ENCODE assay signal across 1 cellular context in the genomic region with DNA sequence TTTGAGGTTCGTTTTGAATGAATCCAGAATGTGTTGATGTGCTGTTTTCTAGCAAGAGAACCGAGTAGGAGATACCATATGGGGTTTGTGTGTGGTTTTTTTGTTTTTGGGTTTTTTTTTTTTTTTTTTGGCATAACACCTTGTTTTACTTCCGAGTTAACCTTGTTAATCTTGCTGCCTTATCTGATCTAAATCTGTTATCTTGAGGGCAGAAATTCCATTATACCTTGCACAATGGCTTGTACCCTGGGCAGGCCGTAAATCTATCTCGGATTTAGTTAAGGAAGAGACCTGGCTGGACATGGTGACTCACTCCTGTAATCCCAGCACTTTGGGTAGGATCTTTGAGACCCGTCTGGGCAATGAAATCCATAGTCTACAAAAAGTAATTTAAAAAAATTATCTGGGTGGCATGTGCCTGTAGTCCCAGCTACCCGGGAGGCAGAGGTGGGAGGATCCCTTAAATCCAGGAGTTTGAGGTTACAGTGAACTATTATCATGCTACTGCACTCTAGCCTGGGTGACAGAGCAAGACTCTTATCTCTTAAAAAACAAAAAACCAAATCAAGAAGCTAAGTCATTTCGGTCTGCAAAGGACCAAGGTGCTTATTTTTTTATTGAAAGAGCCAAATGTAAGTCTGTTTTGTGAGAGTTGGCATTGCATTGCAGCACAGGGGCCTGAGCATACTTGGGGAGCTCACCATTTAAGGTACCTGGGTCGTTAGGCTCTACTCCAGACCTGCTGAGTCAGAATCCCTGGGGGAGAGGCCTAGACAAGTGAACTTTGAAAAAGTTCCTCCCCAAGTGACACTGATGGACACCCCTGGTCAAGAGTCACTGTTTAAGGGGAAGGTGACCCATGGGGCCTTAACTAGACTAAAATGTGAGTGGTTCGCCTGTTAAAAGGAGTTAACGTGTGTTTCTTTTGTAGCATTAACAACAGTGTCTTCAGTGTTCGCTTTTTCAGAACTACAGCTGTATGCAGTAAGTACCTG.
TF ChIP-seq lines count a peak whose summit lies in the region.

No MANE protein-coding gene starts in this region.

TF ChIP-seq in K562, 482 proteins besides CTCF, POLR2A, EP300 and RAD21 (continued from another document and continues in another):
- TF ChIP-seq, protein P1, sequence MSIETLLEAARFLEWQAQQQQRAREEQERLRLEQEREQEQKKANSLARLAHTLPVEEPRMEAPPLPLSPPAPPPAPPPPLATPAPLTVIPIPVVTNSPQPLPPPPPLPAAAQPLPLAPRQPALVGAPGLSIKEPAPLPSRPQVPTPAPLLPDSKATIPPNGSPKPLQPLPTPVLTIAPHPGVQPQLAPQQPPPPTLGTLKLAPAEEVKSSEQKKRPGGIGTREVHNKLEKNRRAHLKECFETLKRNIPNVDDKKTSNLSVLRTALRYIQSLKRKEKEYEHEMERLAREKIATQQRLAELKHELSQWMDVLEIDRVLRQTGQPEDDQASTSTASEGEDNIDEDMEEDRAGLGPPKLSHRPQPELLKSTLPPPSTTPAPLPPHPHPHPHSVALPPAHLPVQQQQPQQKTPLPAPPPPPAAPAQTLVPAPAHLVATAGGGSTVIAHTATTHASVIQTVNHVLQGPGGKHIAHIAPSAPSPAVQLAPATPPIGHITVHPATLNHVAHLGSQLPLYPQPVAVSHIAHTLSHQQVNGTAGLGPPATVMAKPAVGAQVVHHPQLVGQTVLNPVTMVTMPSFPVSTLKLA (conservative IDR thresholded peaks at IDR 0.05): peak in 1 of 2 experiments; percentile 58; a peak in 2 of 4 replicates
- TF ChIP-seq SREBF2 (CRISPR knock-in tag; IDR thresholded peaks at IDR 0.05): no peak
- TF ChIP-seq, protein P2, sequence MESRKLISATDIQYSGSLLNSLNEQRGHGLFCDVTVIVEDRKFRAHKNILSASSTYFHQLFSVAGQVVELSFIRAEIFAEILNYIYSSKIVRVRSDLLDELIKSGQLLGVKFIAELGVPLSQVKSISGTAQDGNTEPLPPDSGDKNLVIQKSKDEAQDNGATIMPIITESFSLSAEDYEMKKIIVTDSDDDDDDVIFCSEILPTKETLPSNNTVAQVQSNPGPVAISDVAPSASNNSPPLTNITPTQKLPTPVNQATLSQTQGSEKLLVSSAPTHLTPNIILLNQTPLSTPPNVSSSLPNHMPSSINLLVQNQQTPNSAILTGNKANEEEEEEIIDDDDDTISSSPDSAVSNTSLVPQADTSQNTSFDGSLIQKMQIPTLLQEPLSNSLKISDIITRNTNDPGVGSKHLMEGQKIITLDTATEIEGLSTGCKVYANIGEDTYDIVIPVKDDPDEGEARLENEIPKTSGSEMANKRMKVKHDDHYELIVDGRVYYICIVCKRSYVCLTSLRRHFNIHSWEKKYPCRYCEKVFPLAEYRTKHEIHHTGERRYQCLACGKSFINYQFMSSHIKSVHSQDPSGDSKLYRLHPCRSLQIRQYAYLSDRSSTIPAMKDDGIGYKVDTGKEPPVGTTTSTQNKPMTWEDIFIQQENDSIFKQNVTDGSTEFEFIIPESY (CRISPR knock-in tag; IDR thresholded peaks at IDR 0.05): no peak
- TF ChIP-seq TEAD2 (tag; IDR thresholded peaks at IDR 0.05): no peak
- TF ChIP-seq RBM34 (IDR thresholded peaks at IDR 0.05; ENCODE audit: borderline replicate concordance, insufficient read depth, low read length): no peak
- TF ChIP-seq ZBED1 (IDR thresholded peaks at IDR 0.05): no peak
- TF ChIP-seq SUPT5H (IDR thresholded peaks at IDR 0.05): no peak
- no peak for TF ChIP-seq NUFIP1 (IDR thresholded peaks at IDR 0.05; ENCODE audit: partially characterized antibody)
- TF ChIP-seq TGIF2 (CRISPR knock-in tag; IDR thresholded peaks at IDR 0.05): no peak
- TF ChIP-seq, protein P3, sequence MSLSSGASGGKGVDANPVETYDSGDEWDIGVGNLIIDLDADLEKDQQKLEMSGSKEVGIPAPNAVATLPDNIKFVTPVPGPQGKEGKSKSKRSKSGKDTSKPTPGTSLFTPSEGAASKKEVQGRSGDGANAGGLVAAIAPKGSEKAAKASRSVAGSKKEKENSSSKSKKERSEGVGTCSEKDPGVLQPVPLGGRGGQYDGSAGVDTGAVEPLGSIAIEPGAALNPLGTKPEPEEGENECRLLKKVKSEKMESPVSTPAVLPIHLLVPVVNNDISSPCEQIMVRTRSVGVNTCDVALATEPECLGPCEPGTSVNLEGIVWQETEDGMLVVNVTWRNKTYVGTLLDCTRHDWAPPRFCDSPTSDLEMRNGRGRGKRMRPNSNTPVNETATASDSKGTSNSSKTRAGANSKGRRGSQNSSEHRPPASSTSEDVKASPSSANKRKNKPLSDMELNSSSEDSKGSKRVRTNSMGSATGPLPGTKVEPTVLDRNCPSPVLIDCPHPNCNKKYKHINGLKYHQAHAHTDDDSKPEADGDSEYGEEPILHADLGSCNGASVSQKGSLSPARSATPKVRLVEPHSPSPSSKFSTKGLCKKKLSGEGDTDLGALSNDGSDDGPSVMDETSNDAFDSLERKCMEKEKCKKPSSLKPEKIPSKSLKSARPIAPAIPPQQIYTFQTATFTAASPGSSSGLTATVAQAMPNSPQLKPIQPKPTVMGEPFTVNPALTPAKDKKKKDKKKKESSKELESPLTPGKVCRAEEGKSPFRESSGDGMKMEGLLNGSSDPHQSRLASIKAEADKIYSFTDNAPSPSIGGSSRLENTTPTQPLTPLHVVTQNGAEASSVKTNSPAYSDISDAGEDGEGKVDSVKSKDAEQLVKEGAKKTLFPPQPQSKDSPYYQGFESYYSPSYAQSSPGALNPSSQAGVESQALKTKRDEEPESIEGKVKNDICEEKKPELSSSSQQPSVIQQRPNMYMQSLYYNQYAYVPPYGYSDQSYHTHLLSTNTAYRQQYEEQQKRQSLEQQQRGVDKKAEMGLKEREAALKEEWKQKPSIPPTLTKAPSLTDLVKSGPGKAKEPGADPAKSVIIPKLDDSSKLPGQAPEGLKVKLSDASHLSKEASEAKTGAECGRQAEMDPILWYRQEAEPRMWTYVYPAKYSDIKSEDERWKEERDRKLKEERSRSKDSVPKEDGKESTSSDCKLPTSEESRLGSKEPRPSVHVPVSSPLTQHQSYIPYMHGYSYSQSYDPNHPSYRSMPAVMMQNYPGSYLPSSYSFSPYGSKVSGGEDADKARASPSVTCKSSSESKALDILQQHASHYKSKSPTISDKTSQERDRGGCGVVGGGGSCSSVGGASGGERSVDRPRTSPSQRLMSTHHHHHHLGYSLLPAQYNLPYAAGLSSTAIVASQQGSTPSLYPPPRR (CRISPR knock-in tag; IDR thresholded peaks at IDR 0.05; ENCODE audit: borderline replicate concordance): no peak
- TF ChIP-seq, protein P4, sequence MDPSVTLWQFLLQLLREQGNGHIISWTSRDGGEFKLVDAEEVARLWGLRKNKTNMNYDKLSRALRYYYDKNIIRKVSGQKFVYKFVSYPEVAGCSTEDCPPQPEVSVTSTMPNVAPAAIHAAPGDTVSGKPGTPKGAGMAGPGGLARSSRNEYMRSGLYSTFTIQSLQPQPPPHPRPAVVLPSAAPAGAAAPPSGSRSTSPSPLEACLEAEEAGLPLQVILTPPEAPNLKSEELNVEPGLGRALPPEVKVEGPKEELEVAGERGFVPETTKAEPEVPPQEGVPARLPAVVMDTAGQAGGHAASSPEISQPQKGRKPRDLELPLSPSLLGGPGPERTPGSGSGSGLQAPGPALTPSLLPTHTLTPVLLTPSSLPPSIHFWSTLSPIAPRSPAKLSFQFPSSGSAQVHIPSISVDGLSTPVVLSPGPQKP (CRISPR knock-in tag; IDR thresholded peaks at IDR 0.05): no peak
- no peak for TF ChIP-seq SIN3A (IDR thresholded peaks at IDR 0.05; ENCODE audit: borderline replicate concordance in 2 of 2, control insufficient read depth in 1 of 2, low read depth in 2 of 2, low read length in 2 of 2)
- TF ChIP-seq, protein P5, sequence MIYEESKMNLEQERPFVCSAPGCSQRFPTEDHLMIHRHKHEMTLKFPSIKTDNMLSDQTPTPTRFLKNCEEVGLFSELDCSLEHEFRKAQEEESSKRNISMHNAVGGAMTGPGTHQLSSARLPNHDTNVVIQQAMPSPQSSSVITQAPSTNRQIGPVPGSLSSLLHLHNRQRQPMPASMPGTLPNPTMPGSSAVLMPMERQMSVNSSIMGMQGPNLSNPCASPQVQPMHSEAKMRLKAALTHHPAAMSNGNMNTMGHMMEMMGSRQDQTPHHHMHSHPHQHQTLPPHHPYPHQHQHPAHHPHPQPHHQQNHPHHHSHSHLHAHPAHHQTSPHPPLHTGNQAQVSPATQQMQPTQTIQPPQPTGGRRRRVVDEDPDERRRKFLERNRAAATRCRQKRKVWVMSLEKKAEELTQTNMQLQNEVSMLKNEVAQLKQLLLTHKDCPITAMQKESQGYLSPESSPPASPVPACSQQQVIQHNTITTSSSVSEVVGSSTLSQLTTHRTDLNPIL (CRISPR knock-in tag; IDR thresholded peaks at IDR 0.05): no peak
- no peak for TF ChIP-seq CREM (IDR thresholded peaks at IDR 0.05; ENCODE audit: low read depth)
- TF ChIP-seq, protein P6, sequence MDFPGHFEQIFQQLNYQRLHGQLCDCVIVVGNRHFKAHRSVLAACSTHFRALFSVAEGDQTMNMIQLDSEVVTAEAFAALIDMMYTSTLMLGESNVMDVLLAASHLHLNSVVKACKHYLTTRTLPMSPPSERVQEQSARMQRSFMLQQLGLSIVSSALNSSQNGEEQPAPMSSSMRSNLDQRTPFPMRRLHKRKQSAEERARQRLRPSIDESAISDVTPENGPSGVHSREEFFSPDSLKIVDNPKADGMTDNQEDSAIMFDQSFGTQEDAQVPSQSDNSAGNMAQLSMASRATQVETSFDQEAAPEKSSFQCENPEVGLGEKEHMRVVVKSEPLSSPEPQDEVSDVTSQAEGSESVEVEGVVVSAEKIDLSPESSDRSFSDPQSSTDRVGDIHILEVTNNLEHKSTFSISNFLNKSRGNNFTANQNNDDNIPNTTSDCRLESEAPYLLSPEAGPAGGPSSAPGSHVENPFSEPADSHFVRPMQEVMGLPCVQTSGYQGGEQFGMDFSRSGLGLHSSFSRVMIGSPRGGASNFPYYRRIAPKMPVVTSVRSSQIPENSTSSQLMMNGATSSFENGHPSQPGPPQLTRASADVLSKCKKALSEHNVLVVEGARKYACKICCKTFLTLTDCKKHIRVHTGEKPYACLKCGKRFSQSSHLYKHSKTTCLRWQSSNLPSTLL (IDR thresholded peaks at IDR 0.05): no peak
- peak; percentile 88 for TF ChIP-seq TCF3 (CRISPR knock-in tag; IDR thresholded peaks at IDR 0.05)
- TF ChIP-seq, protein P7, sequence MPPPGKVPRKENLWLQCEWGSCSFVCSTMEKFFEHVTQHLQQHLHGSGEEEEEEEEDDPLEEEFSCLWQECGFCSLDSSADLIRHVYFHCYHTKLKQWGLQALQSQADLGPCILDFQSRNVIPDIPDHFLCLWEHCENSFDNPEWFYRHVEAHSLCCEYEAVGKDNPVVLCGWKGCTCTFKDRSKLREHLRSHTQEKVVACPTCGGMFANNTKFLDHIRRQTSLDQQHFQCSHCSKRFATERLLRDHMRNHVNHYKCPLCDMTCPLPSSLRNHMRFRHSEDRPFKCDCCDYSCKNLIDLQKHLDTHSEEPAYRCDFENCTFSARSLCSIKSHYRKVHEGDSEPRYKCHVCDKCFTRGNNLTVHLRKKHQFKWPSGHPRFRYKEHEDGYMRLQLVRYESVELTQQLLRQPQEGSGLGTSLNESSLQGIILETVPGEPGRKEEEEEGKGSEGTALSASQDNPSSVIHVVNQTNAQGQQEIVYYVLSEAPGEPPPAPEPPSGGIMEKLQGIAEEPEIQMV (tag; conservative IDR thresholded peaks at IDR 0.05; ENCODE audit: low read depth): no peak
- TF ChIP-seq, protein P8, sequence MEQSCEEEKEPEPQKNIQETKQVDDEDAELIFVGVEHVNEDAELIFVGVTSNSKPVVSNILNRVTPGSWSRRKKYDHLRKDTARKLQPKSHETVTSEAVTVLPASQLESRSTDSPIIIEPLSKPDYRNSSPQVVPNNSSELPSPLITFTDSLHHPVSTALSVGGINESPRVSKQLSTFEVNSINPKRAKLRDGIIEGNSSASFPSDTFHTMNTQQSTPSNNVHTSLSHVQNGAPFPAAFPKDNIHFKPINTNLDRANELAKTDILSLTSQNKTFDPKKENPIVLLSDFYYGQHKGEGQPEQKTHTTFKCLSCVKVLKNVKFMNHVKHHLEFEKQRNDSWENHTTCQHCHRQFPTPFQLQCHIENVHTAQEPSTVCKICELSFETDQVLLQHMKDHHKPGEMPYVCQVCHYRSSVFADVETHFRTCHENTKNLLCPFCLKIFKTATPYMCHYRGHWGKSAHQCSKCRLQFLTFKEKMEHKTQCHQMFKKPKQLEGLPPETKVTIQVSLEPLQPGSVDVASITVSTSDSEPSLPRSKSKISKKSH (CRISPR knock-in tag; IDR thresholded peaks at IDR 0.05): no peak
- TF ChIP-seq ZFPM2 (CRISPR knock-in tag; IDR thresholded peaks at IDR 0.05): no peak
- no peak for TF ChIP-seq ZNF589 (CRISPR knock-in tag; IDR thresholded peaks at IDR 0.05; ENCODE audit: low read depth)
- TF ChIP-seq BRD4 (IDR thresholded peaks at IDR 0.05): no peak
- TF ChIP-seq, protein P9, sequence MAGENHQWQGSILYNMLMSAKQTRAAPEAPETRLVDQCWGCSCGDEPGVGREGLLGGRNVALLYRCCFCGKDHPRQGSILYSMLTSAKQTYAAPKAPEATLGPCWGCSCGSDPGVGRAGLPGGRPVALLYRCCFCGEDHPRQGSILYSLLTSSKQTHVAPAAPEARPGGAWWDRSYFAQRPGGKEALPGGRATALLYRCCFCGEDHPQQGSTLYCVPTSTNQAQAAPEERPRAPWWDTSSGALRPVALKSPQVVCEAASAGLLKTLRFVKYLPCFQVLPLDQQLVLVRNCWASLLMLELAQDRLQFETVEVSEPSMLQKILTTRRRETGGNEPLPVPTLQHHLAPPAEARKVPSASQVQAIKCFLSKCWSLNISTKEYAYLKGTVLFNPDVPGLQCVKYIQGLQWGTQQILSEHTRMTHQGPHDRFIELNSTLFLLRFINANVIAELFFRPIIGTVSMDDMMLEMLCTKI (IDR thresholded peaks at IDR 0.05; ENCODE audit: partially characterized antibody): no peak
- no peak for TF ChIP-seq ZNF121 (CRISPR knock-in tag; conservative IDR thresholded peaks at IDR 0.05)
- TF ChIP-seq, protein P10, sequence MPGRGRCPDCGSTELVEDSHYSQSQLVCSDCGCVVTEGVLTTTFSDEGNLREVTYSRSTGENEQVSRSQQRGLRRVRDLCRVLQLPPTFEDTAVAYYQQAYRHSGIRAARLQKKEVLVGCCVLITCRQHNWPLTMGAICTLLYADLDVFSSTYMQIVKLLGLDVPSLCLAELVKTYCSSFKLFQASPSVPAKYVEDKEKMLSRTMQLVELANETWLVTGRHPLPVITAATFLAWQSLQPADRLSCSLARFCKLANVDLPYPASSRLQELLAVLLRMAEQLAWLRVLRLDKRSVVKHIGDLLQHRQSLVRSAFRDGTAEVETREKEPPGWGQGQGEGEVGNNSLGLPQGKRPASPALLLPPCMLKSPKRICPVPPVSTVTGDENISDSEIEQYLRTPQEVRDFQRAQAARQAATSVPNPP (IDR thresholded peaks at IDR 0.05; ENCODE audit: borderline replicate concordance, insufficient read depth, insufficient read length): no peak
- TF ChIP-seq ZKSCAN8 (CRISPR knock-in tag; IDR thresholded peaks at IDR 0.05): no peak
- TF ChIP-seq ZNF77 (CRISPR knock-in tag; IDR thresholded peaks at IDR 0.05): no peak
- TF ChIP-seq POU5F1 (IDR thresholded peaks at IDR 0.05; ENCODE audit: borderline replicate concordance, low read depth, low read length, partially characterized antibody): no peak
- TF ChIP-seq, protein P11, sequence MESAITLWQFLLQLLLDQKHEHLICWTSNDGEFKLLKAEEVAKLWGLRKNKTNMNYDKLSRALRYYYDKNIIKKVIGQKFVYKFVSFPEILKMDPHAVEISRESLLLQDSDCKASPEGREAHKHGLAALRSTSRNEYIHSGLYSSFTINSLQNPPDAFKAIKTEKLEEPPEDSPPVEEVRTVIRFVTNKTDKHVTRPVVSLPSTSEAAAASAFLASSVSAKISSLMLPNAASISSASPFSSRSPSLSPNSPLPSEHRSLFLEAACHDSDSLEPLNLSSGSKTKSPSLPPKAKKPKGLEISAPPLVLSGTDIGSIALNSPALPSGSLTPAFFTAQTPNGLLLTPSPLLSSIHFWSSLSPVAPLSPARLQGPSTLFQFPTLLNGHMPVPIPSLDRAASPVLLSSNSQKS (CRISPR knock-in tag; IDR thresholded peaks at IDR 0.05): no peak
